In the genomic region with DNA sequence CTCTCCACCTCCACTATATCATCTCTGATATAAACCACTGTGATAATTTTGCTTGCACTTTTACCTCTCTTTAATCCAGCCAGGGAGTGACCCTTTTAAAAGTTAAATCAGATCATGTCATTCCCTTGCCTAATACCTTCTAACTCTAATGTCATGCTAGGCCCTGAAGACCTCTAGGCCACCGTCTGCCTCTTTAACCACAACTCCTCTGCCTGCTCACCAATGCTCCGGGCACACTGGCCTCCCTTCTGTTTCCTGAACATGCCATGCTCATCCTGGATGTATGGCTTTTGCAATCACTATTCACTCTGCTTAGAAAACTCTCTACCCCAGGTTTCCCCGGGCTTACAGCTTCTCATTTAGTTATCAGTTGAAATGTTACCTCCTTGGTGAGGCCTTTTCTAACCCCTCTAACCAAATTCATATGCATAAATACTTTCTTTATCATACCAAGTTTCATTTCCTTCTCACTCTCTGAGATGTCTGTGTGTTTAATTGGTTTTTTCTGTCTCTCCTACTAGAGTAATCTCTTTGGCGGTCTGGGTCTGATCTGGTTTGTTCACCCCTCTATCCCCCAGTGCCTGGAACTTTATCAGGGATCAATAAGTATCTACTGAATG, we compare ENCODE assay signal across 15 cellular contexts.
DNase-seq lines count a peak whose midpoint lies in the region; ATAC-seq and TF ChIP-seq lines count a peak whose summit lies in the region.
"Had no signal": no experiment of that assay in that cellular context is flagged by ENCODE, and none has a peak within 500 bp of the region (broad histone marks: within the 10 kb centered on the region; RNA-seq: fewer than 3 reads in every experiment).

No MANE protein-coding gene starts in this region.

- H3K79me2 ChIP-seq in PC-9 (ENCODE audit: low read depth) = no peaks in the 10 kb centered on the region

- H3K27ac ChIP-seq in PC-9 = no peak overlapping the region
- H3K27ac ChIP-seq: heart right ventricle had no signal

- no peaks in the 10 kb centered on the region for H3F3A ChIP-seq in PC-9 (ENCODE audit: insufficient read depth, low read depth)

- H3K27me3 ChIP-seq in PC-9 (ENCODE audit: insufficient read depth, low read depth) = no peaks in the 10 kb centered on the region
- H3K27me3 ChIP-seq: heart right ventricle had no signal

- no peaks in the 10 kb centered on the region for H3K9me2 ChIP-seq in PC-9 (ENCODE audit: insufficient read depth)

- no peaks in the 10 kb centered on the region for H3K4me1 ChIP-seq in PC-9 (replicated peaks; ENCODE audit: insufficient read depth)

- peak overlapping the region; percentile 30 for H3K27ac Mint-ChIP-seq in activated naive CD4-positive, alpha-beta T cell treated with anti-CD3 and anti-CD28 coated beads, Interleukin-2, amount 10 ng/mL, durations not matched to agents 7 days and 5 days
- peak overlapping the region; percentile 50 for H3K27ac Mint-ChIP-seq in activated T-helper 2 cell treated with anti-CD3 and anti-CD28 coated beads, Interferon-gamma antibody, Interleukin-2, Interleukin-4, amounts not matched to agents 10 μg/mL and 5 μg/mL and 100 μg/mL, durations not matched to agents 14 hours and 24 hours and 36 hours
- H3K27ac Mint-ChIP-seq in stimulated activated naive CD8-positive, alpha-beta T cell treated with anti-CD3 and anti-CD28 coated beads, Interleukin-15, amount 100 ng/mL, for 72 hours = no peak overlapping the region

- TF ChIP-seq CTCF in PC-9 (conservative IDR thresholded peaks at IDR 0.05) = no peak

- BruUV-seq in PC-9 (replicated peaks; lab: Mats Ljungman, UMichigan) = no TSS peak

- no peaks in the 10 kb centered on the region for H3K36me3 ChIP-seq in PC-9 (ENCODE audit: low read depth)
- H3K36me3 ChIP-seq: heart right ventricle had no signal

- peaks cover 47% of the 10 kb centered on the region for H3K4me1 Mint-ChIP-seq in activated naive CD4-positive, alpha-beta T cell treated with anti-CD3 and anti-CD28 coated beads, Interleukin-2, amount 10 ng/mL, durations not matched to agents 7 days and 5 days
- H3K4me1 Mint-ChIP-seq in activated T-helper 2 cell treated with anti-CD3 and anti-CD28 coated beads, Interferon-gamma antibody, Interleukin-2, Interleukin-4, amounts not matched to agents 10 μg/mL and 5 μg/mL and 100 μg/mL, durations not matched to agents 14 hours and 24 hours and 36 hours (ENCODE audit: low read depth) = peaks cover 61% of the 10 kb centered on the region
- H3K4me1 Mint-ChIP-seq in stimulated activated naive CD8-positive, alpha-beta T cell treated with anti-CD3 and anti-CD28 coated beads, Interleukin-15, amount 100 ng/mL, for 72 hours = peaks cover 34% of the 10 kb centered on the region

- H3K4me3 Mint-ChIP-seq in activated naive CD4-positive, alpha-beta T cell treated with anti-CD3 and anti-CD28 coated beads, Interleukin-2, amount 10 ng/mL, durations not matched to agents 7 days and 5 days = no peak overlapping the region
- peak overlapping the region; percentile 6 for H3K4me3 Mint-ChIP-seq in activated T-helper 2 cell treated with anti-CD3 and anti-CD28 coated beads, Interferon-gamma antibody, Interleukin-2, Interleukin-4, amounts not matched to agents 10 μg/mL and 5 μg/mL and 100 μg/mL, durations not matched to agents 14 hours and 24 hours and 36 hours (ENCODE audit: low read depth)
- no peak overlapping the region for H3K4me3 Mint-ChIP-seq in stimulated activated naive CD8-positive, alpha-beta T cell treated with anti-CD3 and anti-CD28 coated beads, Interleukin-15, amount 100 ng/mL, for 72 hours

- H3K4me2 ChIP-seq in PC-9 = no peak overlapping the region

- CTCF ChIA-PET in activated naive CD4-positive, alpha-beta T cell treated with anti-CD3 and anti-CD28 coated beads, Interleukin-2, amount 10 ng/mL, durations not matched to agents 7 days and 5 days (lab: Charles Lee) = no interaction called here
- CTCF ChIA-PET in PC-9 (lab: Charles Lee) = no interaction called here

- H3K9me3 Mint-ChIP-seq in activated naive CD4-positive, alpha-beta T cell treated with anti-CD3 and anti-CD28 coated beads, Interleukin-2, amount 10 ng/mL, durations not matched to agents 7 days and 5 days = peaks cover 4% of the 10 kb centered on the region
- H3K9me3 Mint-ChIP-seq in activated T-helper 2 cell treated with anti-CD3 and anti-CD28 coated beads, Interferon-gamma antibody, Interleukin-2, Interleukin-4, amounts not matched to agents 10 μg/mL and 5 μg/mL and 100 μg/mL, durations not matched to agents 14 hours and 24 hours and 36 hours = peaks cover 10% of the 10 kb centered on the region
- no peaks in the 10 kb centered on the region for H3K9me3 Mint-ChIP-seq in stimulated activated naive CD8-positive, alpha-beta T cell treated with anti-CD3 and anti-CD28 coated beads, Interleukin-15, amount 100 ng/mL, for 72 hours

- intact Hi-C loops in activated T-helper 2 cell treated with anti-CD3 and anti-CD28 coated beads, Interferon-gamma antibody, Interleukin-2, Interleukin-4, amounts not matched to agents 10 μg/mL and 5 μg/mL and 100 μg/mL, durations not matched to agents 14 hours and 24 hours and 36 hours (cut with micrococcal nuclease) = loop anchor here (5.0 to 10.0 kb wide), 2 partner anchors 80 to 207 kb away; no protein-coding TSS in a partner anchor
- intact Hi-C loops in left colon (cut with DNase I, micrococcal nuclease) = no loop called here
- intact Hi-C loops in PC-9 (cut with micrococcal nuclease; ENCODE audit: unreplicated experiment) = no loop called here

- H4K20me1 ChIP-seq in PC-9 (ENCODE audit: insufficient read depth) = no peaks in the 10 kb centered on the region

- no peak overlapping the region for H2AFZ ChIP-seq in PC-9

- POLR2A ChIA-PET in PC-9 (lab: Charles Lee; ENCODE audit: unreplicated experiment) = interaction anchor here (0.6 kb wide), 1 partner anchor 15 kb away, joined by 5 read pairs; no protein-coding TSS in a partner anchor

- DNase-seq in activated naive CD4-positive, alpha-beta T cell treated with anti-CD3 and anti-CD28 coated beads, Interleukin-2, amount 10 ng/mL, durations not matched to agents 7 days and 5 days = no peak
- no peak for DNase-seq in activated naive CD4-positive, alpha-beta T cell treated with anti-CD3 and anti-CD28 coated beads, Interleukin-2, amount 50 U/mL, for 16 hours
- DNase-seq in Kasumi-1 (lab: John Stamatoyannopoulos, UW) (peak; percentile 70 to 76), left colon (no peak), PC-9 (no peak)
- DNase-seq in activated T-helper 2 cell treated with anti-CD3 and anti-CD28 coated beads, Interferon-gamma antibody, Interleukin-2, Interleukin-4, amounts not matched to agents 10 μg/mL and 5 μg/mL and 100 μg/mL, durations not matched to agents 14 hours and 24 hours and 36 hours (ENCODE audit: low spot score) = no peak
- no peak for DNase-seq in stimulated activated naive CD8-positive, alpha-beta T cell treated with anti-CD3 and anti-CD28 coated beads, Interleukin-15, amount 100 ng/mL, for 72 hours
- DNase-seq: ACHN; activated effector memory CD4-positive, alpha-beta T cell treated with Interleukin-2 at 50 U/mL for 16 hours; DMS53; heart right ventricle; NCI-H1417; right cardiac atrium had no signal

- no peak overlapping the region for H3K4me3 ChIP-seq in PC-9
- H3K4me3 ChIP-seq: heart right ventricle, lung had no signal

- no peaks in the 10 kb centered on the region for H3K27me3 Mint-ChIP-seq in activated naive CD4-positive, alpha-beta T cell treated with anti-CD3 and anti-CD28 coated beads, Interleukin-2, amount 10 ng/mL, durations not matched to agents 7 days and 5 days
- no peaks in the 10 kb centered on the region for H3K27me3 Mint-ChIP-seq in activated T-helper 2 cell treated with anti-CD3 and anti-CD28 coated beads, Interferon-gamma antibody, Interleukin-2, Interleukin-4, amounts not matched to agents 10 μg/mL and 5 μg/mL and 100 μg/mL, durations not matched to agents 14 hours and 24 hours and 36 hours (ENCODE audit: low read depth)
- peaks cover 33% of the 10 kb centered on the region for H3K27me3 Mint-ChIP-seq in stimulated activated naive CD8-positive, alpha-beta T cell treated with anti-CD3 and anti-CD28 coated beads, Interleukin-15, amount 100 ng/mL, for 72 hours

- H3K36me3 Mint-ChIP-seq in activated naive CD4-positive, alpha-beta T cell treated with anti-CD3 and anti-CD28 coated beads, Interleukin-2, amount 10 ng/mL, durations not matched to agents 7 days and 5 days = peaks cover 45% of the 10 kb centered on the region
- H3K36me3 Mint-ChIP-seq in activated T-helper 2 cell treated with anti-CD3 and anti-CD28 coated beads, Interferon-gamma antibody, Interleukin-2, Interleukin-4, amounts not matched to agents 10 μg/mL and 5 μg/mL and 100 μg/mL, durations not matched to agents 14 hours and 24 hours and 36 hours (ENCODE audit: low read depth) = peaks cover 36% of the 10 kb centered on the region

- no peaks in the 10 kb centered on the region for H3K9me3 ChIP-seq in PC-9 (ENCODE audit: insufficient read depth, low read depth)
- H3K9me3 ChIP-seq: heart right ventricle had no signal

- peak; percentile 79 for ATAC-seq in stimulated activated naive CD8-positive, alpha-beta T cell treated with anti-CD3 and anti-CD28 coated beads, Interleukin-15, amount 100 ng/mL, for 72 hours
- no peak for ATAC-seq in left colon
- ATAC-seq in HG03354 (IDR thresholded peaks at IDR 0.05; ENCODE audit: poor library complexity, severe bottlenecking, unreplicated experiment) = no peak
- ATAC-seq: heart right ventricle, right cardiac atrium had no signal

Comparison
In these comparisons a context has a peak if more than half of its experiments do, and no peak if none do; other contexts are left out.
1. DNase-seq: peak in Kasumi-1 (2 of 2); none in activated naive CD4-positive, alpha-beta T cell treated with anti-CD3 and anti-CD28 coated beads, Interleukin-2, amount 10 ng/mL, durations not matched to agents 7 days and 5 days (single experiment), activated naive CD4-positive, alpha-beta T cell treated with anti-CD3 and anti-CD28 coated beads, Interleukin-2, amount 50 U/mL, for 16 hours (single experiment), activated T-helper 2 cell treated with anti-CD3 and anti-CD28 coated beads, Interferon-gamma antibody, Interleukin-2, Interleukin-4, amounts not matched to agents 10 μg/mL and 5 μg/mL and 100 μg/mL, durations not matched to agents 14 hours and 24 hours and 36 hours (single experiment), stimulated activated naive CD8-positive, alpha-beta T cell treated with anti-CD3 and anti-CD28 coated beads, Interleukin-15, amount 100 ng/mL, for 72 hours (0 of 2), left colon (0 of 2) and PC-9 (0 of 2).
2. H3K27ac Mint-ChIP-seq: peak in activated naive CD4-positive, alpha-beta T cell treated with anti-CD3 and anti-CD28 coated beads, Interleukin-2, amount 10 ng/mL, durations not matched to agents 7 days and 5 days (single experiment) and activated T-helper 2 cell treated with anti-CD3 and anti-CD28 coated beads, Interferon-gamma antibody, Interleukin-2, Interleukin-4, amounts not matched to agents 10 μg/mL and 5 μg/mL and 100 μg/mL, durations not matched to agents 14 hours and 24 hours and 36 hours (single experiment); none in stimulated activated naive CD8-positive, alpha-beta T cell treated with anti-CD3 and anti-CD28 coated beads, Interleukin-15, amount 100 ng/mL, for 72 hours (0 of 2).